ENCODE assay signal across 1 cellular context in the genomic region with DNA sequence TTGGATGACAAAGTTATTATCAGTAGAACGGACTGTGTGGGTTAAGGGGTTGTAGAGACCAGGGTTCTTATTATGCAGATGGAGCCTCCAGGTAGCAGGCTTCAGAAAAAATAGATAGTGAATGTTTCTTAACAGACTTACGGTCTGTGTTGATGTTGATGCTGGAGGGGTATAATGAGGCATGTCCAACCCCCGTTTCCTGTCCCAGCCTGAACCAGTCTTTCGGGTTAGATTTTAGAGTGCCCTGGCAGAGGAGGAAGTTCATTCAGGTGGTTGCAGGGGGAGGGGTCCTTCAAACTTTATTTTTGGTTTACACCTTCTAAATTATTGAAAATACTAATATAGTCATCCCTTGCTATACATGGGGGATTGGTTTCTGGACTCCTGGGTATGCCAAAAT.
TF ChIP-seq lines count a peak whose summit lies in the region.

No MANE protein-coding gene starts in this region.

TF ChIP-seq in SK-N-SH, 30 proteins besides CTCF, POLR2A, EP300 and RAD21 (continued from another document):
- TF ChIP-seq, protein P1, sequence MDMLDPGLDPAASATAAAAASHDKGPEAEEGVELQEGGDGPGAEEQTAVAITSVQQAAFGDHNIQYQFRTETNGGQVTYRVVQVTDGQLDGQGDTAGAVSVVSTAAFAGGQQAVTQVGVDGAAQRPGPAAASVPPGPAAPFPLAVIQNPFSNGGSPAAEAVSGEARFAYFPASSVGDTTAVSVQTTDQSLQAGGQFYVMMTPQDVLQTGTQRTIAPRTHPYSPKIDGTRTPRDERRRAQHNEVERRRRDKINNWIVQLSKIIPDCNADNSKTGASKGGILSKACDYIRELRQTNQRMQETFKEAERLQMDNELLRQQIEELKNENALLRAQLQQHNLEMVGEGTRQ (IDR thresholded peaks at IDR 0.05; ENCODE audit: borderline replicate concordance, low read depth, low read length) = no peak
- TF ChIP-seq GABPA (IDR thresholded peaks at IDR 0.05; ENCODE audit: low read depth) = no peak
